In genomic region chr5:95080456-95080855, GRCh38 we compare ENCODE assay signal across 1 cellular context.
TF ChIP-seq lines count a peak whose summit lies in the region.

No MANE protein-coding gene starts in this region.

TF ChIP-seq in GM12878, 131 proteins besides CTCF, POLR2A, EP300 and RAD21 (continued from another document):
- TF ChIP-seq, protein P1, sequence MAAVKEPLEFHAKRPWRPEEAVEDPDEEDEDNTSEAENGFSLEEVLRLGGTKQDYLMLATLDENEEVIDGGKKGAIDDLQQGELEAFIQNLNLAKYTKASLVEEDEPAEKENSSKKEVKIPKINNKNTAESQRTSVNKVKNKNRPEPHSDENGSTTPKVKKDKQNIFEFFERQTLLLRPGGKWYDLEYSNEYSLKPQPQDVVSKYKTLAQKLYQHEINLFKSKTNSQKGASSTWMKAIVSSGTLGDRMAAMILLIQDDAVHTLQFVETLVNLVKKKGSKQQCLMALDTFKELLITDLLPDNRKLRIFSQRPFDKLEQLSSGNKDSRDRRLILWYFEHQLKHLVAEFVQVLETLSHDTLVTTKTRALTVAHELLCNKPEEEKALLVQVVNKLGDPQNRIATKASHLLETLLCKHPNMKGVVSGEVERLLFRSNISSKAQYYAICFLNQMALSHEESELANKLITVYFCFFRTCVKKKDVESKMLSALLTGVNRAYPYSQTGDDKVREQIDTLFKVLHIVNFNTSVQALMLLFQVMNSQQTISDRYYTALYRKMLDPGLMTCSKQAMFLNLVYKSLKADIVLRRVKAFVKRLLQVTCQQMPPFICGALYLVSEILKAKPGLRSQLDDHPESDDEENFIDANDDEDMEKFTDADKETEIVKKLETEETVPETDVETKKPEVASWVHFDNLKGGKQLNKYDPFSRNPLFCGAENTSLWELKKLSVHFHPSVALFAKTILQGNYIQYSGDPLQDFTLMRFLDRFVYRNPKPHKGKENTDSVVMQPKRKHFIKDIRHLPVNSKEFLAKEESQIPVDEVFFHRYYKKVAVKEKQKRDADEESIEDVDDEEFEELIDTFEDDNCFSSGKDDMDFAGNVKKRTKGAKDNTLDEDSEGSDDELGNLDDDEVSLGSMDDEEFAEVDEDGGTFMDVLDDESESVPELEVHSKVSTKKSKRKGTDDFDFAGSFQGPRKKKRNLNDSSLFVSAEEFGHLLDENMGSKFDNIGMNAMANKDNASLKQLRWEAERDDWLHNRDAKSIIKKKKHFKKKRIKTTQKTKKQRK (IDR thresholded peaks at IDR 0.05; ENCODE audit: low read depth, low read length), result no peak
- no peak for TF ChIP-seq ATF7 (IDR thresholded peaks at IDR 0.05; ENCODE audit: low read depth)
- TF ChIP-seq ZSCAN29 (IDR thresholded peaks at IDR 0.05), result no peak
- TF ChIP-seq MXI1 (IDR thresholded peaks at IDR 0.05; ENCODE audit: low read depth, low read length), result no peak
- no peak for TF ChIP-seq FOXK2 (IDR thresholded peaks at IDR 0.05)
